8 cellular contexts compared by ENCODE assay signal in the genomic region with DNA sequence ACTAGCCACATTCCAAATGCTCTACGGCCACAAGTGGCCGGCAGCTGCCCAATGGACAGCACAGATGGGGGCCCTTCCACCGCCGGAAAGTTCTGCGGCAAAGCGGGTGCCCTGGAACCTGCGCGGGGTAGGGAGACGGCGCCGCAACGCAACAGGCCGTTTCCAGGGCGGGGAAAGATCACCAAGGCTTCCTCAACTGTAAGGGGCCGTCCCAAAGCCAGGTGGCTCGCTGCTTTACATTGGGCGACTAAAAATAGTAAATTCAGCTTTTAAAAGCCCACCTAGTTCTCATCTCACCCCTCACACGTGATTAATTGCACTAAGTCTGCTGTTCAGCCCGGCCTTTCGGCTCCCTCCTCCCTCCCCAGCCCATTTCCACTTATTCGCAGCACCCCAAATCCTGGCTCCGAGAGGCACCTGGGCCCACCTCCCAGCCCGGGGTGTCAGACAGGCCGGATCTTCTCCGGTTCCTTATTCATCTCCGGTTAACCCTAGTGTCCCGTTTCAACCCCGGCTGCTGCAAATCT. TPM values are rescaled to one million over a fixed set of nuclear protein-coding genes. Genes with fewer than 3 reads are reported as not detected.
DNase-seq lines count a peak whose midpoint lies in the region; ATAC-seq, FAIRE-seq and TF ChIP-seq lines count a peak whose summit lies in the region.

No MANE protein-coding gene starts in this region.

- H3K9me3 ChIP-seq in A549 (no peaks in the 10 kb centered on the region), MG63 (no peaks in the 10 kb centered on the region), thymus (ENCODE audit: control insufficient read depth) (no peaks in the 10 kb centered on the region)

- ATAC-seq in A549, result peak; percentile 7 to 39; a peak in 3 of 6 replicates
- ATAC-seq in GM18909 (IDR thresholded peaks at IDR 0.05; ENCODE audit: poor library complexity, unreplicated experiment), result peak; percentile 21

- peaks cover 27% of the 10 kb centered on the region for H3K36me3 ChIP-seq in MG63
- no peaks in the 10 kb centered on the region for H3K36me3 ChIP-seq in thymus (ENCODE audit: control insufficient read depth, insufficient read depth)

- H3K27ac ChIP-seq in A549 (peak overlapping the region; percentile 89 to 99), thymus (ENCODE audit: low read depth) (peak overlapping the region; percentile 77)

- no peak for TF ChIP-seq RAD21 in A549 (conservative IDR thresholded peaks at IDR 0.05 in 1 of 2, IDR thresholded peaks at IDR 0.05 in 1 of 2)

- H3K27me3 ChIP-seq in MG63, result no peaks in the 10 kb centered on the region
- no peaks in the 10 kb centered on the region for H3K27me3 ChIP-seq in thymus (ENCODE audit: control insufficient read depth, insufficient read depth)

- WGBS in A549 (ENCODE audit: missing lambda C conversion rate), result 1% methylated on average over 27 of the region's 28 CpGs
- WGBS in thymus, result under 1% methylated on average over 28 of the region's 28 CpGs

- intact Hi-C loops in posterior vena cava (cut with DNase I), result no loop called here

- TF ChIP-seq POLR2A in A549 (IDR thresholded peaks at IDR 0.05; ENCODE audit: low read length), result no peak

- no peak for FAIRE-seq in A549 (lab: Jason Lieb, UNC)

- no peak for TF ChIP-seq CTCF in A549 (IDR thresholded peaks at IDR 0.05)
- no peak for TF ChIP-seq CTCF in epithelial cell of esophagus (IDR thresholded peaks at IDR 0.05; ENCODE audit: insufficient read depth, low read depth, low read length, missing control alignments)

- no peak for TF ChIP-seq EP300 in A549 (IDR thresholded peaks at IDR 0.05)

- POLR2A ChIA-PET in A549 (lab: Yijun Ruan, JAX), result interaction anchor here (1.5 kb wide), 1 partner anchor 11 kb away, joined by 8 read pairs; no protein-coding TSS in a partner anchor

- CTCF ChIA-PET in A549 (lab: Yijun Ruan, JAX), result interaction anchor here (1.3 to 3.5 kb wide), 2 partner anchors 10 to 209 kb away, joined by 5 to 16 read pairs; no protein-coding TSS in a partner anchor

- peak overlapping the region; percentile 85 for H3K4me2 ChIP-seq in A549

- 0 out of 3 replicates have a peak, but pooled peaks cover 8% of the 10 kb centered on the region for H3K4me1 ChIP-seq in A549
- H3K4me1 ChIP-seq in thymus (ENCODE audit: control insufficient read depth, insufficient read depth, low read length), result peaks cover 8% of the 10 kb centered on the region

- H3K4me3 ChIP-seq in A549 (peak overlapping the region; percentile 54), MG63 (peak overlapping the region; percentile 98), epithelial cell of esophagus (ENCODE audit: low read length) (peak overlapping the region; percentile 87), thymus (ENCODE audit: low read length) (peak overlapping the region; percentile 67)

- DNase-seq in A549 (ENCODE audit: low read depth in 1 of 2, low spot score in 1 of 2), result peak in 1 of 2 experiments; percentile 7
- peak; percentile 35 for DNase-seq in MG63
- peak; percentile 47 to 51 for DNase-seq in activated CD4-positive, alpha-beta T cell treated with anti-CD3 and anti-CD28 coated beads, Interleukin-2, amount 50 U/mL, for 48 hours
- DNase-seq in epithelial cell of esophagus (ENCODE audit: low read depth), result peak; percentile 49
- peak; percentile 75 for DNase-seq in myocyte (ENCODE audit: low read depth)
- DNase-seq in posterior vena cava (ENCODE audit: low spot score), result no peak

TF ChIP-seq in A549, 52 proteins besides CTCF, POLR2A, EP300 and RAD21:
- TF ChIP-seq POLR2AphosphoS2 (conservative IDR thresholded peaks at IDR 0.05; ENCODE audit: low read length) (no peak), USF2 (IDR thresholded peaks at IDR 0.05) (no peak), RNF2 (IDR thresholded peaks at IDR 0.05; ENCODE audit: borderline replicate concordance, low read depth) (no peak), ESRRA (IDR thresholded peaks at IDR 0.05; ENCODE audit: borderline replicate concordance, low read length) (no peak)
- TF ChIP-seq, protein P1, sequence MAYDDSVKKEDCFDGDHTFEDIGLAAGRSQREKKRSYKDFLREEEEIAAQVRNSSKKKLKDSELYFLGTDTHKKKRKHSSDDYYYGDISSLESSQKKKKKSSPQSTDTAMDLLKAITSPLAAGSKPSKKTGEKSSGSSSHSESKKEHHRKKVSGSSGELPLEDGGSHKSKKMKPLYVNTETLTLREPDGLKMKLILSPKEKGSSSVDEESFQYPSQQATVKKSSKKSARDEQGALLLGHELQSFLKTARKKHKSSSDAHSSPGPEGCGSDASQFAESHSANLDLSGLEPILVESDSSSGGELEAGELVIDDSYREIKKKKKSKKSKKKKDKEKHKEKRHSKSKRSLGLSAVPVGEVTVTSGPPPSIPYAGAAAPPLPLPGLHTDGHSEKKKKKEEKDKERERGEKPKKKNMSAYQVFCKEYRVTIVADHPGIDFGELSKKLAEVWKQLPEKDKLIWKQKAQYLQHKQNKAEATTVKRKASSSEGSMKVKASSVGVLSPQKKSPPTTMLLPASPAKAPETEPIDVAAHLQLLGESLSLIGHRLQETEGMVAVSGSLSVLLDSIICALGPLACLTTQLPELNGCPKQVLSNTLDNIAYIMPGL (CRISPR knock-in tag; IDR thresholded peaks at IDR 0.05; ENCODE audit: borderline replicate concordance), result no peak
TF ChIP-seq in A549: peak in this region for 0.

RNA-seq across cellular contexts. Expression of gene CFAP298, which starts 0.6 kb away (rescaled TPM):
- polyA plus RNA-seq in A549 (2011; rRNA removed), result 22.2 and 35.6 TPM in 2 replicates
- 19.1 and 20.1 TPM in 2 replicates for polyA plus RNA-seq in A549 (2012; cell fraction: cytosol; rRNA removed)
- 13.3 and 18.4 TPM in 2 replicates for polyA plus RNA-seq in A549 (2012; cell fraction: nucleus; rRNA removed)
- 39.3 to 42.3 TPM (median 41.8 TPM) in 3 replicates for polyA plus RNA-seq in A549 (2017; fragmentation: RNase III; extraction: RNeasy Plus Mini Kit Qiagen cat#74134 plus additional on column Dnase treatment)
- polyA minus RNA-seq in A549 (2011; rRNA and poly(A)+ RNA removed), result 4.3 and 5.8 TPM in 2 replicates
- total RNA-seq in MG63 (2014; rRNA removed; shearing (Covaris generic); ENCODE audit: low replicate concordance), result 65.4 and 92.8 TPM in 2 replicates
- 55.5 and 71.4 TPM in 2 replicates for total RNA-seq in myocyte
- 35.1 TPM for polyA plus RNA-seq in myocyte (2012)
- 43.5 TPM for polyA plus RNA-seq in thymus
- total RNA-seq in posterior vena cava, result 10 to 100 TPM; 19.8 to 23.1 TPM

RNA-seq across cellular contexts. Expression of gene TCP10L, which starts 26.2 kb away (rescaled TPM):
- polyA plus RNA-seq in A549 (2011; rRNA removed), result 1.2 TPM in 2 replicates
- polyA plus RNA-seq in A549 (2012; cell fraction: cytosol; rRNA removed), result 0.24 and 0.25 TPM in 2 replicates
- polyA plus RNA-seq in A549 (2012; cell fraction: nucleus; rRNA removed), result 0.41 and 0.66 TPM in 2 replicates
- 0.30 to 0.62 TPM (median 0.54 TPM) in 3 replicates for polyA plus RNA-seq in A549 (2017; fragmentation: RNase III; extraction: RNeasy Plus Mini Kit Qiagen cat#74134 plus additional on column Dnase treatment)
- 0.63 and 0.91 TPM in 2 replicates for polyA minus RNA-seq in A549 (2011; rRNA and poly(A)+ RNA removed)
- 0.69 TPM in 1 of 2 replicates, not detected in the other for total RNA-seq in MG63 (2014; rRNA removed; shearing (Covaris generic); ENCODE audit: low replicate concordance)
- total RNA-seq in myocyte, result 0.83 and 3.3 TPM in 2 replicates
- 1.2 TPM for polyA plus RNA-seq in myocyte (2012)
- polyA plus RNA-seq in thymus, result 2.5 TPM
- under 1 TPM; 0.48 to 0.83 TPM for total RNA-seq in posterior vena cava
